Comparison of ENCODE assay signal across 9 cellular contexts in genomic region chr16:20676268-20676828, GRCh38. TPM values are rescaled to one million over a fixed set of nuclear protein-coding genes. Genes with fewer than 3 reads are reported as not detected.
DNase-seq lines count a peak whose midpoint lies in the region; ATAC-seq and TF ChIP-seq lines count a peak whose summit lies in the region.
"Had no signal": no experiment of that assay in that cellular context is flagged by ENCODE, and none has a peak within 500 bp of the region (broad histone marks: within the 10 kb centered on the region; RNA-seq: fewer than 3 reads in every experiment).

No MANE protein-coding gene starts in this region.

- no peaks in the 10 kb centered on the region for H3K79me2 ChIP-seq in PC-9 (ENCODE audit: low read depth)

- intact Hi-C loops in PC-9 (cut with micrococcal nuclease; ENCODE audit: unreplicated experiment) = loop anchor here (1.0 kb wide), 1 partner anchor 65 kb away; the partner anchor contains the start of gene THUMPD1
- intact Hi-C loops in left ventricle myocardium inferior (cut with micrococcal nuclease) = no loop called here
- intact Hi-C loops in spleen (cut with DNase I; ENCODE audit: low total_unique reads) = no loop called here

- H3K4me1 ChIP-seq in PC-9 (replicated peaks; ENCODE audit: insufficient read depth) (peaks cover 36% of the 10 kb centered on the region), left ventricle myocardium inferior (peaks cover 40% of the 10 kb centered on the region), spleen (peaks cover 14 to 50% (median 39%) of the 10 kb centered on the region in 6 donors)
- H3K4me1 ChIP-seq: A549 had no signal

- no peaks in the 10 kb centered on the region for H4K20me1 ChIP-seq in PC-9 (ENCODE audit: insufficient read depth)

- POLR2A ChIA-PET in PC-9 (lab: Charles Lee; ENCODE audit: unreplicated experiment) = interaction anchor here (0.5 to 0.6 kb wide), 3 partner anchors 624 to 1821 kb away, joined by 3 to 14 read pairs (median 4); no protein-coding TSS in a partner anchor

- peak overlapping the region; percentile 45; the same call in 1 of the 2 replicates for H3K27ac ChIP-seq in PC-9
- peak overlapping the region; percentile 78 for H3K27ac ChIP-seq in left ventricle myocardium inferior (replicated peaks)
- peak overlapping the region; percentile 39 to 83 (median 75) for H3K27ac ChIP-seq in spleen
- H3K27ac ChIP-seq: A549 had no signal

- no peaks in the 10 kb centered on the region for H3K9me2 ChIP-seq in PC-9 (ENCODE audit: insufficient read depth)

- no TSS peak for BruUV-seq in PC-9 (replicated peaks; lab: Mats Ljungman, UMichigan)

- TF ChIP-seq CTCF in PC-9 (conservative IDR thresholded peaks at IDR 0.05) = no peak
- TF ChIP-seq CTCF in left ventricle myocardium inferior (IDR thresholded peaks at IDR 0.05; ENCODE audit: borderline replicate concordance) = no peak
- no peak for TF ChIP-seq CTCF in spleen (IDR thresholded peaks at IDR 0.05 in 8 of 11, conservative IDR thresholded peaks at IDR 0.05 in 3 of 11)

- DNase-seq in DMS79 (lab: John Stamatoyannopoulos, UW) = peak; percentile 69
- DNase-seq in DMS79 treated with DMSO at 0.1 percent for 48 hours (lab: John Stamatoyannopoulos, UW) = no peak
- DNase-seq in PC-9 = peak in 1 of 2 experiments; percentile 3
- no peak for DNase-seq in left ventricle myocardium inferior
- no peak for DNase-seq in spleen
- DNase-seq in H4 (ENCODE audit: low spot score) = no peak

- H3K9me3 ChIP-seq in PC-9 (ENCODE audit: insufficient read depth, low read depth) (no peaks in the 10 kb centered on the region), left ventricle myocardium inferior (replicated peaks) (no peaks in the 10 kb centered on the region), spleen (no peaks in the 10 kb centered on the region)
- H3K9me3 ChIP-seq: A549 had no signal

- CTCF ChIA-PET in PC-9 (lab: Charles Lee) = interaction anchor here (0.6 to 1.1 kb wide), 3 partner anchors 64 to 624 kb away, joined by 3 to 7 read pairs (median 4); no protein-coding TSS in a partner anchor

- H3F3A ChIP-seq in PC-9 (ENCODE audit: insufficient read depth, low read depth) = peaks cover 8% of the 10 kb centered on the region; the same call in 1 of the 2 replicates

- no peak overlapping the region for H2AFZ ChIP-seq in PC-9

- no peaks in the 10 kb centered on the region for H3K27me3 ChIP-seq in PC-9 (ENCODE audit: insufficient read depth, low read depth)
- no peaks in the 10 kb centered on the region for H3K27me3 ChIP-seq in left ventricle myocardium inferior (ENCODE audit: low read depth)
- H3K27me3 ChIP-seq in spleen (replicated peaks in 1 of 7) = no peaks in the 10 kb centered on the region

- TF ChIP-seq POLR2A in spleen (IDR thresholded peaks at IDR 0.05) = no peak

- no peak for ATAC-seq in GM21825 (IDR thresholded peaks at IDR 0.05; ENCODE audit: unreplicated experiment)
- ATAC-seq in HG02840 (IDR thresholded peaks at IDR 0.05; ENCODE audit: low FRiP score, unreplicated experiment) = no peak
- ATAC-seq: A549 had no signal

- H3K4me2 ChIP-seq in PC-9 = peak overlapping the region; percentile 61
- H3K4me2 ChIP-seq: A549 had no signal

- H3K4me3 ChIP-seq in PC-9 (peak overlapping the region; percentile 47; the same call in 1 of the 2 replicates), left ventricle myocardium inferior (peak overlapping the region; percentile 63), spleen (peak overlapping the region; percentile 9 to 63 (median 34))
- H3K4me3 ChIP-seq: A549 had no signal

- WGBS in spleen, 5 donors = 17 to 26% (median 21%) methylated on average over 4 of the region's 4 CpGs

- H3K36me3 ChIP-seq in PC-9 (ENCODE audit: low read depth) (no peaks in the 10 kb centered on the region), left ventricle myocardium inferior (no peaks in the 10 kb centered on the region), spleen (peaks cover 0 to 6% (median 0%) of the 10 kb centered on the region in 6 donors)

RNA-seq across cellular contexts. Expression of gene ACSM1, which starts 21.1 kb away (rescaled TPM):
- total RNA-seq in PC-9 (2021) = not detected in 2 replicates
- total RNA-seq in left ventricle myocardium inferior = 0.27 TPM
- total RNA-seq in spleen = under 1 TPM in 3 of 7 donors, not detected in 4; 0.25 to 0.72 (median 0.44) TPM
- under 1 TPM; 0.26 to 0.47 (median 0.37) TPM for polyA plus RNA-seq in spleen
- 0.56 TPM in 1 of 2 replicates, not detected in the other for total RNA-seq in H4 (2014; rRNA removed; shearing (Covaris generic))
- polyA plus RNA-seq: A549 had no signal
